In genomic region chrX:118510076-118510475, GRCh38 we compare ENCODE assay signal across 20 cellular contexts. TPM values are rescaled to one million over a fixed set of nuclear protein-coding genes. Genes with fewer than 3 reads are reported as not detected.
A peak's percentile ranks its signal among the peaks of the same experiment; 100 is the strongest.
DNase-seq lines count a peak whose midpoint lies in the region; ATAC-seq and TF ChIP-seq lines count a peak whose summit lies in the region.
"Had no signal": no experiment of that assay in that cellular context is flagged by ENCODE, and none has a peak within 500 bp of the region (broad histone marks: within the 10 kb centered on the region; RNA-seq: fewer than 3 reads in every experiment).

No MANE protein-coding gene starts in this region.

- TF ChIP-seq CTCF in lower lobe of right lung (IDR thresholded peaks at IDR 0.05) = no peak

- H3K36me3 Mint-ChIP-seq in stimulated activated naive CD8-positive, alpha-beta T cell treated with anti-CD3 and anti-CD28 coated beads, Interleukin-15, Interleukin-2, amounts not matched to agents 100 ng/mL and 50 ng/mL, for 24 hours (ENCODE audit: low read depth) = peaks cover 46% of the 10 kb centered on the region
- H3K36me3 Mint-ChIP-seq in T-cell = peaks cover 40% of the 10 kb centered on the region

- no peak for ATAC-seq in stimulated activated naive CD8-positive, alpha-beta T cell treated with anti-CD3 and anti-CD28 coated beads, Interleukin-15, Interleukin-2, amounts not matched to agents 100 U/mL and 50 U/mL, for 24 hours
- ATAC-seq in T-cell (replicated peaks in 1 of 4) (no peak), lower lobe of right lung (no peak)
- ATAC-seq: body of pancreas; foreskin keratinocyte; stimulated activated naive CD8-positive, alpha-beta T cell treated with anti-CD3 and anti-CD28 coated beads, Interleukin-15, amount 100 ng/mL, for 72 hours had no signal

- no peak overlapping the region for H3K4me3 ChIP-seq in lower lobe of right lung
- H3K4me3 ChIP-seq: body of pancreas, colonic mucosa, PC-9, SJSA1 had no signal

- H3K27me3 ChIP-seq in lower lobe of right lung (ENCODE audit: low read depth) = no peaks in the 10 kb centered on the region
- H3K27me3 ChIP-seq: body of pancreas, colonic mucosa, foreskin keratinocyte, SJSA1 had no signal

- H3K9me3 ChIP-seq in lower lobe of right lung = no peaks in the 10 kb centered on the region
- H3K9me3 ChIP-seq: body of pancreas, colonic mucosa, SJSA1 had no signal

- H3K4me3 Mint-ChIP-seq in stimulated activated naive CD8-positive, alpha-beta T cell treated with anti-CD3 and anti-CD28 coated beads, Interleukin-15, Interleukin-2, amounts not matched to agents 100 ng/mL and 50 ng/mL, for 24 hours = no peak overlapping the region
- H3K4me3 Mint-ChIP-seq in T-cell = no peak overlapping the region
- H3K4me3 Mint-ChIP-seq: H9; mesothelial cell of epicardium; stimulated activated naive CD8-positive, alpha-beta T cell treated with anti-CD3 and anti-CD28 coated beads, Interleukin-15, amount 100 ng/mL, for 72 hours had no signal

- DNase-seq in stimulated activated naive CD8-positive, alpha-beta T cell treated with anti-CD3 and anti-CD28 coated beads, Interleukin-15, Interleukin-2, amounts not matched to agents 100 U/mL and 50 U/mL, for 24 hours = no peak
- DNase-seq in T-cell (no peak), lower lobe of right lung (peak; percentile 59), NCI-H526 (lab: John Stamatoyannopoulos, UW) (no peak), epidermal melanocyte (ENCODE audit: insufficient read length, low spot score) (no peak)
- DNase-seq in activated CD4-positive, CD25-positive, alpha-beta regulatory T cell treated with anti-CD3 and anti-CD28 coated beads, Interleukin-2, amount 50 U/mL, for 72 hours = no peak
- DNase-seq: activated naive CD4-positive, alpha-beta T cell treated with anti-CD3 and anti-CD28 coated beads, Interleukin-2, amount 50 U/mL, for 16 hours; activated T-cell treated with anti-CD3 and anti-CD28 coated beads for 4 hours; body of pancreas; colonic mucosa; foreskin keratinocyte; H9; NCI-H1436; NCI-H526 treated with DMSO at 0.1 percent for 48 hours; PC-9; stimulated activated naive CD8-positive, alpha-beta T cell treated with anti-CD3 and anti-CD28 coated beads, Interleukin-15, amount 100 ng/mL, for 72 hours; T1000 had no signal

- H3K4me1 Mint-ChIP-seq in stimulated activated naive CD8-positive, alpha-beta T cell treated with anti-CD3 and anti-CD28 coated beads, Interleukin-15, Interleukin-2, amounts not matched to agents 100 ng/mL and 50 ng/mL, for 24 hours (ENCODE audit: low read depth) = peaks cover 76% of the 10 kb centered on the region
- H3K4me1 Mint-ChIP-seq in T-cell = peaks cover 57 to 90% (median 82%) of the 10 kb centered on the region in 3 donors
- H3K4me1 Mint-ChIP-seq: H9 had no signal

- no peak overlapping the region for H3K27ac ChIP-seq in lower lobe of right lung
- H3K27ac ChIP-seq: body of pancreas, colonic mucosa, foreskin keratinocyte, PC-9, SJSA1 had no signal

- H3K4me1 ChIP-seq in lower lobe of right lung = no peaks in the 10 kb centered on the region
- H3K4me1 ChIP-seq: body of pancreas, colonic mucosa, foreskin keratinocyte had no signal

- CTCF ChIA-PET in T-cell (lab: Charles Lee) = interaction anchor here in 1 of 2 donors (1.3 kb wide), 1 partner anchor 91 kb away, joined by 3 read pairs; no protein-coding TSS in a partner anchor

- H3K36me3 ChIP-seq in lower lobe of right lung = no peaks in the 10 kb centered on the region
- H3K36me3 ChIP-seq: colonic mucosa, SJSA1 had no signal

- intact Hi-C loops in lower lobe of right lung (cut with DNase I) = no loop called here

- H3K9me3 Mint-ChIP-seq in stimulated activated naive CD8-positive, alpha-beta T cell treated with anti-CD3 and anti-CD28 coated beads, Interleukin-15, Interleukin-2, amounts not matched to agents 100 ng/mL and 50 ng/mL, for 24 hours = peaks cover 6% of the 10 kb centered on the region
- H3K9me3 Mint-ChIP-seq in T-cell = no peaks in the 10 kb centered on the region
- H3K9me3 Mint-ChIP-seq: stimulated activated naive CD8-positive, alpha-beta T cell treated with anti-CD3 and anti-CD28 coated beads, Interleukin-15, amount 100 ng/mL, for 72 hours had no signal

- H3K27ac Mint-ChIP-seq in stimulated activated naive CD8-positive, alpha-beta T cell treated with anti-CD3 and anti-CD28 coated beads, Interleukin-15, Interleukin-2, amounts not matched to agents 100 ng/mL and 50 ng/mL, for 24 hours = peak overlapping the region; percentile 31
- H3K27ac Mint-ChIP-seq in T-cell = peak overlapping the region; percentile 49 to 67
- H3K27ac Mint-ChIP-seq: H9; mesothelial cell of epicardium; stimulated activated naive CD8-positive, alpha-beta T cell treated with anti-CD3 and anti-CD28 coated beads, Interleukin-15, amount 100 ng/mL, for 72 hours had no signal

- H3K27me3 Mint-ChIP-seq in stimulated activated naive CD8-positive, alpha-beta T cell treated with anti-CD3 and anti-CD28 coated beads, Interleukin-15, Interleukin-2, amounts not matched to agents 100 ng/mL and 50 ng/mL, for 24 hours = no peaks in the 10 kb centered on the region
- H3K27me3 Mint-ChIP-seq in T-cell = peaks cover 0 to 3% of the 10 kb centered on the region in 2 donors
- H3K27me3 Mint-ChIP-seq: stimulated activated naive CD8-positive, alpha-beta T cell treated with anti-CD3 and anti-CD28 coated beads, Interleukin-15, amount 100 ng/mL, for 72 hours had no signal

- POLR2A ChIA-PET in T-cell (lab: Charles Lee) = interaction anchor here in 1 of 2 donors (0.5 kb wide), 1 partner anchor 91 kb away, joined by 4 read pairs; no protein-coding TSS in a partner anchor

RNA-seq across cellular contexts. Expression of gene DOCK11, which starts 14.5 kb away (rescaled TPM):
- total RNA-seq in T-cell (100 to 1,000 TPM in 2 of 5 donors, 10 to 100 TPM in 3; 90.7 to 102 (median 94.5) TPM), lower lobe of right lung (76.2 TPM)
